In the genomic region with DNA sequence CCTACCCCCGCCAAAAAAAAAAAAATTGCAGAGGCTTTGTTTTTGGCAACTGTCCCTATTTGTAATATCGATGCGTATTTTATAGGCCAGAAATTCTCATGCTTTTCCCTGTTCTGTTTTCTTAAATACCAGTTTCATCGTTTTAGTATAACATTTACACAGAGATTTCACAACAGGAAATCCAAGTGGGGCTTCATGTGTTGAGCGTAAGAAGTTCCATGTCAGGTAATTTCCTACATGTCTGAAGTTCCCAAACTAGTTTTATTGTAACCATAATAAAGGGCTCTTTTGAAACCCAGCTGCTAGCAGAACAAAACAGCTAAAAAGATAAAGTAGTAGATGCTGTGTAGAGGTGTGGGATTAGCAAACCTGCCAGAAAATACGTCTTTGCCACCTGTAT, we compare ENCODE assay signal across 1 cellular context.
TF ChIP-seq lines count a peak whose summit lies in the region.

No MANE protein-coding gene starts in this region.

TF ChIP-seq in IMR-90, 13 proteins besides CTCF, POLR2A, EP300 and RAD21:
- TF ChIP-seq FOS (IDR thresholded peaks at IDR 0.05; ENCODE audit: low read depth, low read length) (no peak), CEBPB (IDR thresholded peaks at IDR 0.05; ENCODE audit: low read depth, low read length) (peak; percentile 38; the same call in 1 of the 2 replicates)
